1 cellular context compared by ENCODE assay signal in the genomic region with DNA sequence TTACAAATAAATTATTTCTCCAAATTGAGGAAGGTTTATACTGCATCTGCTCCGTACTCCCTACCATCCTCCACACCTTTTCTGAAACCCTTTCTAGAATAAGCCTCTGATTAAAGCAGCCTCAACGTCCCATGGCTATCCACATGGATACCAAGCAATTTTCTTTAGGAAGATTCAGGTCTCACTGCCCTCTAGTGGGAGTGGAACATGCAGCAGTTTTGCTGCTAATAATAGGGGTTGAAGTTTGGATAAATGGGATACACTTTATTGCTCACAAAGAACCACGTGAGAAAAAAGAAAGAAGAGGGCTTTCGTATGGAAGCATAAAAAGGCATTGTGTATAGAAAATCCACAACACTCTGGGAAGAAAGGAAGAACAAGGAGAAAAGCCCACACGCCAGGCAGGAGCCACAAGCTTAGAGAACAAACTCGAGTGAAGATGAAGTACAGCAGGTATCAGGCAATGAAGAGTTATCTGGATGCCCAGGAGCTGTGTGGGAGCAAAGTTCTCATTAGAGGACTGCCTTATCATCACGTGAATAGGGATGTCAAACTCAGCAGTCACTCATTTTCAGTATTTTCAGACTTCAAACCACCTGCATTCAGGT.
TF ChIP-seq lines count a peak whose summit lies in the region.

No MANE protein-coding gene starts in this region.

TF ChIP-seq in GM23338, 12 proteins besides CTCF, POLR2A, EP300 and RAD21 (continued from another document):
- no peak for TF ChIP-seq EZH2 (IDR thresholded peaks at IDR 0.05; ENCODE audit: low read depth, unreplicated experiment)
- TF ChIP-seq NANOG (IDR thresholded peaks at IDR 0.05; ENCODE audit: borderline replicate concordance), result no peak
- no peak for TF ChIP-seq ZNF331 (CRISPR knock-in tag; IDR thresholded peaks at IDR 0.05; ENCODE audit: low read depth)
